In genomic region chr2:170454471-170455372, GRCh38 we compare ENCODE assay signal across 17 cellular contexts.
"Had no signal": no experiment of that assay in that cellular context is flagged by ENCODE, and none has a peak within 500 bp of the region (broad histone marks: within the 10 kb centered on the region; RNA-seq: fewer than 3 reads in every experiment).

No MANE protein-coding gene starts in this region.

- H3K9ac ChIP-seq: parathyroid adenoma had no signal

- H3K4me3 Mint-ChIP-seq: activated CD4-positive, alpha-beta T cell treated with anti-CD3 and anti-CD28 coated beads, Interleukin-2, amount 10 ng/mL, durations not matched to agents 7 days and 5 days; activated naive CD4-positive, alpha-beta T cell treated with anti-CD3 and anti-CD28 coated beads for 36 hours; activated naive CD8-positive, alpha-beta T cell treated with anti-CD3 and anti-CD28 coated beads, Interleukin-2, amount 50 U/mL, for 24 hours; immature natural killer cell; stimulated activated naive B cell treated with anti-CD40 and anti-IgM and Interleukin-4, amounts not matched to agents 10 μg/mL and 1 μg/mL and 100 μg/mL, for 72 hours; T-helper 2 cell treated with Interferon-gamma antibody and Interleukin-4, amounts not matched to agents 5 μg/mL and 100 μg/mL, for 36 hours had no signal

- H3K27me3 ChIP-seq: foreskin keratinocyte, tibial nerve had no signal

- DNase-seq: activated CD4-positive, alpha-beta T cell treated with anti-CD3 and anti-CD28 coated beads, Interleukin-2, amount 10 ng/mL, durations not matched to agents 7 days and 5 days; activated CD4-positive, CD25-positive, alpha-beta regulatory T cell; activated naive CD4-positive, alpha-beta T cell treated with anti-CD3 and anti-CD28 coated beads for 36 hours; activated naive CD8-positive, alpha-beta T cell treated with anti-CD3 and anti-CD28 coated beads, Interleukin-2, amount 50 U/mL, for 24 hours; aorta; foreskin keratinocyte; head of caudate nucleus; immature natural killer cell; retina; stimulated activated CD4-positive, alpha-beta T cell treated with anti-CD3 and anti-CD28 coated beads, Interleukin-15, amount 100 ng/mL, for 24 hours; stimulated activated CD4-positive, alpha-beta T cell treated with anti-CD3 and anti-CD28 coated beads, Interleukin-4, amount 100 ng/mL, for 1 hour; stimulated activated naive B cell treated with anti-CD40 and anti-IgM and Interleukin-4, amounts not matched to agents 10 μg/mL and 1 μg/mL and 100 μg/mL, for 72 hours; SW 1271 had no signal

- H3K27ac Mint-ChIP-seq: activated CD4-positive, alpha-beta T cell treated with anti-CD3 and anti-CD28 coated beads, Interleukin-2, amount 10 ng/mL, durations not matched to agents 7 days and 5 days; activated naive CD4-positive, alpha-beta T cell treated with anti-CD3 and anti-CD28 coated beads for 36 hours; activated naive CD8-positive, alpha-beta T cell treated with anti-CD3 and anti-CD28 coated beads, Interleukin-2, amount 50 U/mL, for 24 hours; activated T-helper 2 cell treated with anti-CD3 and anti-CD28 coated beads, Interferon-gamma antibody, Interleukin-2, Interleukin-4, amounts not matched to agents 10 μg/mL and 5 μg/mL and 100 μg/mL, durations not matched to agents 14 hours and 24 hours and 36 hours; immature natural killer cell; stimulated activated naive B cell treated with anti-CD40 and anti-IgM and Interleukin-4, amounts not matched to agents 10 μg/mL and 1 μg/mL and 100 μg/mL, for 72 hours; T-helper 2 cell treated with Interferon-gamma antibody and Interleukin-4, amounts not matched to agents 5 μg/mL and 100 μg/mL, for 36 hours had no signal

- H3K4me1 ChIP-seq: foreskin keratinocyte, parathyroid adenoma, tibial nerve had no signal

- H3K4me1 Mint-ChIP-seq: activated CD4-positive, alpha-beta T cell treated with anti-CD3 and anti-CD28 coated beads, Interleukin-2, amount 10 ng/mL, durations not matched to agents 7 days and 5 days; activated naive CD8-positive, alpha-beta T cell treated with anti-CD3 and anti-CD28 coated beads, Interleukin-2, amount 50 U/mL, for 24 hours; immature natural killer cell; stimulated activated naive B cell treated with anti-CD40 and anti-IgM and Interleukin-4, amounts not matched to agents 10 μg/mL and 1 μg/mL and 100 μg/mL, for 72 hours had no signal

- H3K36me3 ChIP-seq: tibial nerve had no signal

- H3K27ac ChIP-seq: foreskin keratinocyte, parathyroid adenoma, tibial nerve had no signal

- H2AFZ ChIP-seq: parathyroid adenoma had no signal

- H3K4me3 ChIP-seq: tibial nerve had no signal

- H3K9me3 Mint-ChIP-seq: activated CD4-positive, alpha-beta T cell treated with anti-CD3 and anti-CD28 coated beads, Interleukin-2, amount 10 ng/mL, durations not matched to agents 7 days and 5 days; activated naive CD4-positive, alpha-beta T cell treated with anti-CD3 and anti-CD28 coated beads for 36 hours; activated naive CD8-positive, alpha-beta T cell treated with anti-CD3 and anti-CD28 coated beads, Interleukin-2, amount 50 U/mL, for 24 hours; activated T-helper 2 cell treated with anti-CD3 and anti-CD28 coated beads, Interferon-gamma antibody, Interleukin-2, Interleukin-4, amounts not matched to agents 10 μg/mL and 5 μg/mL and 100 μg/mL, durations not matched to agents 14 hours and 24 hours and 36 hours; immature natural killer cell; T-helper 2 cell treated with Interferon-gamma antibody and Interleukin-4, amounts not matched to agents 5 μg/mL and 100 μg/mL, for 36 hours had no signal

- H3K36me3 Mint-ChIP-seq: immature natural killer cell; stimulated activated naive B cell treated with anti-CD40 and anti-IgM and Interleukin-4, amounts not matched to agents 10 μg/mL and 1 μg/mL and 100 μg/mL, for 72 hours had no signal

- H3K79me2 ChIP-seq: parathyroid adenoma had no signal

- H3K27me3 Mint-ChIP-seq: activated CD4-positive, alpha-beta T cell treated with anti-CD3 and anti-CD28 coated beads, Interleukin-2, amount 10 ng/mL, durations not matched to agents 7 days and 5 days; activated naive CD8-positive, alpha-beta T cell treated with anti-CD3 and anti-CD28 coated beads, Interleukin-2, amount 50 U/mL, for 24 hours had no signal

- ATAC-seq: activated naive CD8-positive, alpha-beta T cell treated with anti-CD3 and anti-CD28 coated beads, Interleukin-2, amount 50 U/mL, for 24 hours; foreskin keratinocyte; stimulated activated naive B cell treated with anti-CD40 and anti-IgM and Interleukin-4, amounts not matched to agents 10 μg/mL and 1 μg/mL and 100 μg/mL, for 72 hours had no signal
